Comparison of ENCODE assay signal across 27 cellular contexts in the genomic region with DNA sequence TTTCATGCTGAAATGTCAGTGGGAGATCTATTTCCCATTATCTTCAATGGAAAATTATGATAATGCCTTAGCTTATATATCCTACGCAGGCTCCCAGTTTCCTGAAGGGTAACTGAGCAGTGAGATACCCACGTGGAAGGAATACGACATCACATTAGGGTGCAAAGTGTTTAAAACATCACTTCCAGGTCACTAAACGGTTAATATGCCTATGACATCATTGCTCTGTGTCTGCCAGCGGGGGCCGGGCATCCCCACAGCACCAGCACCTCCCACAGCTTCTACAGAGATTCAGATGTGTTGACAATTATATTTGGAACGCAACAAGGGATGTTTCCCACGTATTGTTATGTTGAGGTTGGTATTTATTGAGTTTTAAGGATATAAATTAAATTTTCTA. TPM values are rescaled to one million over a fixed set of nuclear protein-coding genes. Genes with fewer than 3 reads are reported as not detected.
A peak's percentile ranks its signal among the peaks of the same experiment; 100 is the strongest.
DNase-seq lines count a peak whose midpoint lies in the region; ATAC-seq, FAIRE-seq and TF ChIP-seq lines count a peak whose summit lies in the region.
"Had no signal": no experiment of that assay in that cellular context is flagged by ENCODE, and none has a peak within 500 bp of the region (broad histone marks: within the 10 kb centered on the region; RNA-seq: fewer than 3 reads in every experiment).

No MANE protein-coding gene starts in this region.

- H3K4me3 ChIP-seq in A673 (ENCODE audit: low read depth, low read length, poor library complexity, severe bottlenecking) (no peak overlapping the region), HEK293 (ENCODE audit: low read depth, low read length) (no peak overlapping the region), K562 (no peak overlapping the region)
- H3K4me3 ChIP-seq: BLaER1, GM12878 had no signal

- 0% methylated on average over 8 of the region's 8 CpGs for WGBS in K562 (ENCODE audit: insufficient coverage, low coverage, missing lambda C conversion rate)

- no peak overlapping the region for H3K27ac Mint-ChIP-seq in activated T-helper 2 cell treated with anti-CD3 and anti-CD28 coated beads, Interferon-gamma antibody, Interleukin-2, Interleukin-4, amounts not matched to agents 10 μg/mL and 5 μg/mL and 100 μg/mL, durations not matched to agents 14 hours and 24 hours and 36 hours
- H3K27ac Mint-ChIP-seq: CD4-positive, CD25-positive, alpha-beta regulatory T cell had no signal

- H3K4me1 ChIP-seq in A673 (ENCODE audit: insufficient read depth, low read length, poor library complexity, severe bottlenecking): no peaks in the 10 kb centered on the region
- H3K4me1 ChIP-seq in HEK293 (ENCODE audit: control insufficient read depth, insufficient read depth, low read length): no peaks in the 10 kb centered on the region
- H3K4me1 ChIP-seq in K562 (replicated peaks in 1 of 2; ENCODE audit: control insufficient read depth in 2 of 2, insufficient read depth in 2 of 2, low read length in 2 of 2): no peaks in the 10 kb centered on the region; a peak in 1 of 5 replicates
- H3K4me1 ChIP-seq: BLaER1 had no signal

- no peaks in the 10 kb centered on the region for H3K36me3 Mint-ChIP-seq in activated T-helper 2 cell treated with anti-CD3 and anti-CD28 coated beads, Interferon-gamma antibody, Interleukin-2, Interleukin-4, amounts not matched to agents 10 μg/mL and 5 μg/mL and 100 μg/mL, durations not matched to agents 14 hours and 24 hours and 36 hours (ENCODE audit: low read depth)
- H3K36me3 Mint-ChIP-seq: CD4-positive, CD25-positive, alpha-beta regulatory T cell had no signal

- no peak overlapping the region for H3K4me2 ChIP-seq in K562 (ENCODE audit: insufficient read depth, low read length)
- H3K4me2 ChIP-seq: BLaER1 had no signal

- TF ChIP-seq POLR2A in K562 (conservative IDR thresholded peaks at IDR 0.05): no peak

- no peak for FAIRE-seq in K562 (lab: Jason Lieb, UNC)
- FAIRE-seq: G401.6, GM12878, GM19239 had no signal

- in situ Hi-C loops in K562 (cut with MboI): no loop called here

- DNase-seq in A673 (ENCODE audit: low spot score): peak; percentile 62
- DNase-seq in K562 (ENCODE audit: extremely low read depth in 1 of 4, low spot score in 3 of 4): no peak
- peak; percentile 1 for DNase-seq in non-pigmented ciliary epithelial cell (ENCODE audit: low read depth)
- no peak for DNase-seq in NCI-H1694 treated with DMSO at 0.1 percent for 48 hours (lab: John Stamatoyannopoulos, UW)
- DNase-seq in activated T-helper 2 cell treated with anti-CD3 and anti-CD28 coated beads, Interferon-gamma antibody, Interleukin-2, Interleukin-4, amounts not matched to agents 10 μg/mL and 5 μg/mL and 100 μg/mL, durations not matched to agents 14 hours and 24 hours and 36 hours (ENCODE audit: low spot score): no peak
- DNase-seq: CD4-positive, CD25-positive, alpha-beta regulatory T cell; DMS53; GOT3; KBM-7; NCI-H2029 treated with DMSO at 0.1 percent for 48 hours; NCI-H2227 treated with DMSO at 0.1 percent for 48 hours; NCI-H526 treated with DMSO at 0.1 percent for 48 hours; SHP77 treated with DMSO at 0.1 percent for 48 hours; T-helper 1 cell had no signal

- TF ChIP-seq CTCF in A673 (conservative IDR thresholded peaks at IDR 0.05; ENCODE audit: low read depth, low read length) (no peak), HEK293 (tag by site-specific recombination; IDR thresholded peaks at IDR 0.05) (no peak), K562 (IDR thresholded peaks at IDR 0.05 in 2 of 3, conservative IDR thresholded peaks at IDR 0.05 in 1 of 3; ENCODE audit: insufficient read depth in 2 of 3, low read depth in 1 of 3, low read length in 3 of 3) (no peak)

- H3K36me3 ChIP-seq in A673 (ENCODE audit: insufficient read depth, low read length, poor library complexity, severe bottlenecking): no peaks in the 10 kb centered on the region
- no peaks in the 10 kb centered on the region for H3K36me3 ChIP-seq in HEK293 (ENCODE audit: control insufficient read depth in 2 of 2, insufficient read depth in 1 of 2, low read length in 2 of 2)
- no peaks in the 10 kb centered on the region for H3K36me3 ChIP-seq in K562 (ENCODE audit: control insufficient read depth, insufficient read depth, low read length)
- H3K36me3 ChIP-seq: BLaER1 had no signal

- no peaks in the 10 kb centered on the region for H3K9me1 ChIP-seq in K562 (ENCODE audit: control insufficient read depth, insufficient read depth, low read length)

- no peak overlapping the region for H3K9ac ChIP-seq in K562 (ENCODE audit: insufficient read depth in 1 of 2, low read depth in 2 of 2, low read length in 2 of 2)
- H3K9ac ChIP-seq: BLaER1 had no signal

- no peak overlapping the region for H3K4me3 Mint-ChIP-seq in activated T-helper 2 cell treated with anti-CD3 and anti-CD28 coated beads, Interferon-gamma antibody, Interleukin-2, Interleukin-4, amounts not matched to agents 10 μg/mL and 5 μg/mL and 100 μg/mL, durations not matched to agents 14 hours and 24 hours and 36 hours (ENCODE audit: low read depth)
- H3K4me3 Mint-ChIP-seq: CD4-positive, CD25-positive, alpha-beta regulatory T cell had no signal

- no peak for TF ChIP-seq RAD21 in K562 (CRISPR knock-in tag; conservative IDR thresholded peaks at IDR 0.05 in 1 of 2, IDR thresholded peaks at IDR 0.05 in 1 of 2)

- no peaks in the 10 kb centered on the region for H3K79me2 ChIP-seq in K562 (ENCODE audit: control insufficient read depth, insufficient read depth, low read length)

- intact Hi-C loops in A673 (cut with micrococcal nuclease; ENCODE audit: unreplicated experiment) (no loop called here), K562 (cut with micrococcal nuclease) (no loop called here)
- intact Hi-C loops in activated T-helper 2 cell treated with anti-CD3 and anti-CD28 coated beads, Interferon-gamma antibody, Interleukin-2, Interleukin-4, amounts not matched to agents 10 μg/mL and 5 μg/mL and 100 μg/mL, durations not matched to agents 14 hours and 24 hours and 36 hours (cut with micrococcal nuclease): no loop called here

- POLR2A ChIA-PET in A673 (lab: Charles Lee; ENCODE audit: low non-redundant PET) (no interaction called here), HEK293 (lab: Yijun Ruan, JAX) (no interaction called here), K562 (lab: Yijun Ruan, JAX) (no interaction called here)

- H3K27ac ChIP-seq in A673 (ENCODE audit: low read depth, low read length, poor library complexity, severe bottlenecking): no peak overlapping the region
- H3K27ac ChIP-seq in HEK293 (ENCODE audit: extremely low read depth, low read depth, low read length): no peak overlapping the region
- no peak overlapping the region for H3K27ac ChIP-seq in K562 (ENCODE audit: extremely low read depth, low read depth, low read length)
- H3K27ac ChIP-seq: BLaER1 had no signal

- ATAC-seq in K562 (no peak), HG02759 (IDR thresholded peaks at IDR 0.05; ENCODE audit: unreplicated experiment) (no peak)
- ATAC-seq: GM12878, Panc1 had no signal

- H3K9me3 ChIP-seq in A673 (ENCODE audit: low read depth, low read length, poor library complexity, severe bottlenecking) (no peaks in the 10 kb centered on the region), HEK293 (ENCODE audit: control insufficient read depth, insufficient read depth, low read depth, low read length) (no peaks in the 10 kb centered on the region), K562 (replicated peaks; ENCODE audit: control insufficient read depth, insufficient read depth, low read depth, low read length) (no peaks in the 10 kb centered on the region)

- H3K27me3 ChIP-seq in A673 (replicated peaks; ENCODE audit: insufficient read depth, low read depth, low read length, poor library complexity): peaks cover 27% of the 10 kb centered on the region
- H3K27me3 ChIP-seq in K562 (ENCODE audit: control insufficient read depth in 2 of 2, insufficient read depth in 2 of 2, low read length in 2 of 2): peaks cover 6 to 10% of the 10 kb centered on the region in 2 experiments; a peak in 3 of 5 replicates
- H3K27me3 ChIP-seq: BLaER1 had no signal

- BruUV-seq in A673 (replicated peaks; lab: Mats Ljungman, UMichigan) (no TSS peak), K562 (replicated peaks; lab: Mats Ljungman, UMichigan) (no TSS peak)

- H3K9me3 Mint-ChIP-seq in activated T-helper 2 cell treated with anti-CD3 and anti-CD28 coated beads, Interferon-gamma antibody, Interleukin-2, Interleukin-4, amounts not matched to agents 10 μg/mL and 5 μg/mL and 100 μg/mL, durations not matched to agents 14 hours and 24 hours and 36 hours: peaks cover 44% of the 10 kb centered on the region

- H4K20me1 ChIP-seq in K562 (replicated peaks; ENCODE audit: control insufficient read depth, insufficient read depth, low read length): no peaks in the 10 kb centered on the region
- H4K20me1 ChIP-seq: BLaER1 had no signal

- TF ChIP-seq EP300 in K562 (IDR thresholded peaks at IDR 0.05; ENCODE audit: low read length): no peak

- H2AFZ ChIP-seq in K562 (ENCODE audit: low read depth, low read length): no peak overlapping the region

- no peaks in the 10 kb centered on the region for H3K27me3 Mint-ChIP-seq in activated T-helper 2 cell treated with anti-CD3 and anti-CD28 coated beads, Interferon-gamma antibody, Interleukin-2, Interleukin-4, amounts not matched to agents 10 μg/mL and 5 μg/mL and 100 μg/mL, durations not matched to agents 14 hours and 24 hours and 36 hours (ENCODE audit: low read depth)

- CTCF ChIA-PET in A673 (lab: Charles Lee): no interaction called here
- CTCF ChIA-PET in HEK293 (lab: Yijun Ruan, JAX): interaction anchor here (1.0 kb wide), 1 partner anchor 23 kb away, joined by 4 read pairs; no protein-coding TSS in a partner anchor
- CTCF ChIA-PET in K562 (lab: Yijun Ruan, JAX; ENCODE audit: low intra/inter-chr PET ratio): no interaction called here

- H3K4me1 Mint-ChIP-seq in activated T-helper 2 cell treated with anti-CD3 and anti-CD28 coated beads, Interferon-gamma antibody, Interleukin-2, Interleukin-4, amounts not matched to agents 10 μg/mL and 5 μg/mL and 100 μg/mL, durations not matched to agents 14 hours and 24 hours and 36 hours (ENCODE audit: low read depth): no peaks in the 10 kb centered on the region
- H3K4me1 Mint-ChIP-seq: CD4-positive, CD25-positive, alpha-beta regulatory T cell had no signal

RNA-seq across cellular contexts. Expression of a gene that starts 27.1 kb away (rescaled TPM):
- total RNA-seq in A673 (2021) (2.6 and 3.6 TPM in 2 replicates), K562 (2014; rRNA removed) (not detected in 2 replicates), K562 (2014; rRNA removed; fragmentation: Illumina TruSeq; extraction: Trizol) (not detected in 2 replicates), K562 (2015; rRNA removed; fragmentation: Illumina TruSeq; extraction: Trizol) (not detected in 2 replicates), K562 (2021) (not detected in 2 replicates)
- total RNA-seq in K562 (2011; cell fraction: chromatin; rRNA removed; ENCODE audit: low replicate concordance): not detected in 2 replicates
- total RNA-seq in K562 (2011; cell fraction: nucleolus; rRNA removed): not detected in 2 replicates
- not detected in 2 replicates for total RNA-seq in K562 (2011; cell fraction: nucleoplasm; rRNA removed)
- polyA plus RNA-seq in K562 (2011; rRNA removed) (not detected in 2 replicates), K562 (2014; fragmentation: Illumina TruSeq; extraction: Trizol) (not detected in 2 replicates), K562 (2014; fragmentation: Nextera tagmentation; extraction: Ambion mirVana) (not detected), K562 (2014; rRNA removed) (not detected in 2 replicates)
- polyA plus RNA-seq in K562 (2011; cell fraction: cytosol; rRNA removed): not detected in 2 replicates
- polyA plus RNA-seq in K562 (2011; cell fraction: nucleus; rRNA removed): not detected in 2 replicates
- polyA plus RNA-seq in K562 (2012): not detected in 2 replicates
- not detected in 2 replicates for polyA minus RNA-seq in K562 (2011; rRNA and poly(A)+ RNA removed)
- not detected in 2 replicates for polyA minus RNA-seq in K562 (2011; cell fraction: cytosol; rRNA and poly(A)+ RNA removed)
- not detected in 2 replicates for polyA minus RNA-seq in K562 (2011; cell fraction: nucleus; rRNA and poly(A)+ RNA removed)
- total RNA-seq in activated T-helper 2 cell treated with anti-CD3 and anti-CD28 coated beads, Interferon-gamma antibody, Interleukin-2, Interleukin-4, amounts not matched to agents 10 μg/mL and 5 μg/mL and 100 μg/mL, durations not matched to agents 14 hours and 24 hours and 36 hours: not detected in 2 replicates
- total RNA-seq: A172; CD4-positive, CD25-positive, alpha-beta regulatory T cell; GM12878; HT1080; LHCN-M2; MCF 10A; NCI-H460 had no signal
- polyA plus RNA-seq: AG04450; CD4-positive, CD25-positive, alpha-beta regulatory T cell; GM12878 had no signal

RNA-seq across cellular contexts. Expression of a gene that starts 50.0 kb away (rescaled TPM):
- total RNA-seq in A673 (2021) (58.8 and 61.4 TPM in 2 replicates), K562 (2014; rRNA removed) (24.7 and 31.1 TPM in 2 replicates), K562 (2014; rRNA removed; fragmentation: Illumina TruSeq; extraction: Trizol) (18.1 and 18.3 TPM in 2 replicates), K562 (2015; rRNA removed; fragmentation: Illumina TruSeq; extraction: Trizol) (18.0 and 19.7 TPM in 2 replicates), K562 (2021) (31.3 and 37.1 TPM in 2 replicates)
- total RNA-seq in K562 (2011; cell fraction: chromatin; rRNA removed; ENCODE audit: low replicate concordance): 228 and 309 TPM in 2 replicates
- total RNA-seq in K562 (2011; cell fraction: nucleolus; rRNA removed): 191 and 194 TPM in 2 replicates
- 157 and 162 TPM in 2 replicates for total RNA-seq in K562 (2011; cell fraction: nucleoplasm; rRNA removed)
- polyA plus RNA-seq in K562 (2011; rRNA removed) (47.3 and 48.3 TPM in 2 replicates), K562 (2014; fragmentation: Illumina TruSeq; extraction: Trizol) (18.5 and 21.5 TPM in 2 replicates), K562 (2014; fragmentation: Nextera tagmentation; extraction: Ambion mirVana) (10 to 100 TPM in 1 of 2 experiments, 1 to 10 TPM in 1; 6.4 to 10.8 TPM), K562 (2014; rRNA removed) (23.4 and 28.9 TPM in 2 replicates)
- 30.5 and 31.5 TPM in 2 replicates for polyA plus RNA-seq in K562 (2011; cell fraction: cytosol; rRNA removed)
- polyA plus RNA-seq in K562 (2011; cell fraction: nucleus; rRNA removed): 184 and 242 TPM in 2 replicates
- 24.9 and 34.6 TPM in 2 replicates for polyA plus RNA-seq in K562 (2012)
- 41.8 and 51.6 TPM in 2 replicates for polyA minus RNA-seq in K562 (2011; rRNA and poly(A)+ RNA removed)
- polyA minus RNA-seq in K562 (2011; cell fraction: cytosol; rRNA and poly(A)+ RNA removed): 17.5 and 22.9 TPM in 2 replicates
- polyA minus RNA-seq in K562 (2011; cell fraction: nucleus; rRNA and poly(A)+ RNA removed): 77.8 and 92.9 TPM in 2 replicates
- 46.0 and 47.8 TPM in 2 replicates for total RNA-seq in activated T-helper 2 cell treated with anti-CD3 and anti-CD28 coated beads, Interferon-gamma antibody, Interleukin-2, Interleukin-4, amounts not matched to agents 10 μg/mL and 5 μg/mL and 100 μg/mL, durations not matched to agents 14 hours and 24 hours and 36 hours

RNA-seq across cellular contexts. Expression of a gene that starts 50.0 kb away (rescaled TPM):
- total RNA-seq in A673 (2021) (35.4 and 42.3 TPM in 2 replicates), K562 (2014; rRNA removed) (25.7 and 54.6 TPM in 2 replicates), K562 (2014; rRNA removed; fragmentation: Illumina TruSeq; extraction: Trizol) (39.3 and 44.6 TPM in 2 replicates), K562 (2015; rRNA removed; fragmentation: Illumina TruSeq; extraction: Trizol) (27.4 and 29.9 TPM in 2 replicates), K562 (2021) (27.1 and 29.8 TPM in 2 replicates)
- total RNA-seq in K562 (2011; cell fraction: chromatin; rRNA removed; ENCODE audit: low replicate concordance): 51.1 and 126 TPM in 2 replicates
- total RNA-seq in K562 (2011; cell fraction: nucleolus; rRNA removed): 39.9 and 49.0 TPM in 2 replicates
- total RNA-seq in K562 (2011; cell fraction: nucleoplasm; rRNA removed): 35.1 and 42.9 TPM in 2 replicates
- polyA plus RNA-seq in K562 (2011; rRNA removed) (30.6 and 32.8 TPM in 2 replicates), K562 (2014; fragmentation: Illumina TruSeq; extraction: Trizol) (29.0 and 33.0 TPM in 2 replicates), K562 (2014; fragmentation: Nextera tagmentation; extraction: Ambion mirVana) (10 to 100 TPM; 27.8 to 32.2 TPM), K562 (2014; rRNA removed) (33.1 and 36.3 TPM in 2 replicates)
- polyA plus RNA-seq in K562 (2011; cell fraction: cytosol; rRNA removed): 10.2 and 16.2 TPM in 2 replicates
- polyA plus RNA-seq in K562 (2011; cell fraction: nucleus; rRNA removed): 22.9 and 26.9 TPM in 2 replicates
- 19.2 and 19.4 TPM in 2 replicates for polyA plus RNA-seq in K562 (2012)
- polyA minus RNA-seq in K562 (2011; rRNA and poly(A)+ RNA removed): 55.6 and 70.5 TPM in 2 replicates
- polyA minus RNA-seq in K562 (2011; cell fraction: cytosol; rRNA and poly(A)+ RNA removed): 16.1 and 31.8 TPM in 2 replicates
- 37.8 and 61.0 TPM in 2 replicates for polyA minus RNA-seq in K562 (2011; cell fraction: nucleus; rRNA and poly(A)+ RNA removed)
- total RNA-seq in activated T-helper 2 cell treated with anti-CD3 and anti-CD28 coated beads, Interferon-gamma antibody, Interleukin-2, Interleukin-4, amounts not matched to agents 10 μg/mL and 5 μg/mL and 100 μg/mL, durations not matched to agents 14 hours and 24 hours and 36 hours: 27.9 and 31.8 TPM in 2 replicates

Comparison
In these comparisons a context has a peak if more than half of its experiments do, and no peak if none do; other contexts are left out.
1. DNase-seq: peak in A673 (single experiment) and non-pigmented ciliary epithelial cell (single experiment); none in K562 (0 of 4), NCI-H1694 treated with DMSO at 0.1 percent for 48 hours (single experiment) and activated T-helper 2 cell treated with anti-CD3 and anti-CD28 coated beads, Interferon-gamma antibody, Interleukin-2, Interleukin-4, amounts not matched to agents 10 μg/mL and 5 μg/mL and 100 μg/mL, durations not matched to agents 14 hours and 24 hours and 36 hours (single experiment).